ENCODE assay signal across 14 cellular contexts in genomic region chr1:30648408-30649000, GRCh38.
DNase-seq lines count a peak whose midpoint lies in the region; TF ChIP-seq lines count a peak whose summit lies in the region.
"Had no signal": no experiment of that assay in that cellular context is flagged by ENCODE, and none has a peak within 500 bp of the region (broad histone marks: within the 10 kb centered on the region; RNA-seq: fewer than 3 reads in every experiment).

No MANE protein-coding gene starts in this region.

- no peak overlapping the region for H3K4me3 ChIP-seq in SJCRH30
- no peak overlapping the region for H3K4me3 ChIP-seq in endodermal cell (ENCODE audit: low read length)
- no peak overlapping the region for H3K4me3 ChIP-seq in retinal pigment epithelial cell (ENCODE audit: low read length)
- H3K4me3 ChIP-seq: BLaER1 treated with 17β-estradiol and CSF1 and Interleukin-3, amounts not matched to agents 10 nM and 100 nM had no signal

- TF ChIP-seq CTCF in endodermal cell (conservative IDR thresholded peaks at IDR 0.05), result no peak
- TF ChIP-seq CTCF in retinal pigment epithelial cell (conservative IDR thresholded peaks at IDR 0.05; ENCODE audit: low read depth, low read length), result no peak

- no peak overlapping the region for H3K9ac ChIP-seq in endodermal cell (ENCODE audit: extremely low read depth, low read length, poor library complexity, severe bottlenecking)
- H3K9ac ChIP-seq: BLaER1 treated with 17β-estradiol and CSF1 and Interleukin-3, amounts not matched to agents 10 nM and 100 nM had no signal

- no peaks in the 10 kb centered on the region for H3K27me3 Mint-ChIP-seq in endodermal cell (ENCODE audit: insufficient read depth)

- no peaks in the 10 kb centered on the region for H3K36me3 Mint-ChIP-seq in endodermal cell (ENCODE audit: low read depth)

- 90 to 95% methylated on average over 7 to 9 of the region's 9 CpGs for WGBS in endodermal cell (ENCODE audit: insufficient coverage in 1 of 2, insufficient read length in 1 of 2), 2 experiments

- H3K27me3 ChIP-seq in SJCRH30 (peaks cover 15% of the 10 kb centered on the region; the same call in 1 of the 2 replicates), endodermal cell (ENCODE audit: control insufficient read depth, insufficient read depth, low read length, poor library complexity, severe bottlenecking) (no peaks in the 10 kb centered on the region)

- DNase-seq in M059J (ENCODE audit: low read depth), result peak; percentile 15
- DNase-seq in SJCRH30, result peak; percentile 38 to 59
- peak; percentile 27 for DNase-seq in endodermal cell
- peak; percentile 4 for DNase-seq in retinal pigment epithelial cell (ENCODE audit: low read depth)
- DNase-seq in LoVo (ENCODE audit: low spot score), result no peak
- no peak for DNase-seq in NCI-H2227 (lab: John Stamatoyannopoulos, UW; ENCODE audit: unreplicated experiment)
- no peak for DNase-seq in activated CD4-positive, alpha-beta T cell treated with anti-CD3 and anti-CD28 coated beads, Interleukin-2, amount 50 U/mL, for 1 hour
- DNase-seq: DMS79, GOT3, NCI-H1105 treated with DMSO at 0.1 percent for 48 hours, NCI-H187, NCI-H524, PC-3 had no signal

- H3K9me3 ChIP-seq in SJCRH30 (replicated peaks) (no peaks in the 10 kb centered on the region), endodermal cell (ENCODE audit: control insufficient read depth, low read length) (peaks cover 10% of the 10 kb centered on the region)
- H3K9me3 ChIP-seq: BLaER1 treated with 17β-estradiol and CSF1 and Interleukin-3, amounts not matched to agents 10 nM and 100 nM had no signal

- H3K4me1 ChIP-seq in SJCRH30, result no peaks in the 10 kb centered on the region
- peaks cover 7% of the 10 kb centered on the region for H3K4me1 ChIP-seq in endodermal cell (ENCODE audit: control insufficient read depth, insufficient read depth, low read length)

- H3K4me3 Mint-ChIP-seq in endodermal cell, result no peak overlapping the region

- peaks cover 19% of the 10 kb centered on the region for H3K4me1 Mint-ChIP-seq in endodermal cell

- H3K36me3 ChIP-seq in SJCRH30, result no peaks in the 10 kb centered on the region
- H3K36me3 ChIP-seq in endodermal cell (ENCODE audit: control insufficient read depth, insufficient read depth, low read length), result no peaks in the 10 kb centered on the region
- H3K36me3 ChIP-seq: BLaER1 treated with 17β-estradiol and CSF1 and Interleukin-3, amounts not matched to agents 10 nM and 100 nM had no signal

- peaks cover 10% of the 10 kb centered on the region for H3K9me3 Mint-ChIP-seq in endodermal cell

- H3K27ac Mint-ChIP-seq in endodermal cell, result no peak overlapping the region

- H3K27ac ChIP-seq in SJCRH30 (no peak overlapping the region), endodermal cell (ENCODE audit: low read depth, low read length) (no peak overlapping the region)
- H3K27ac ChIP-seq: BLaER1 treated with 17β-estradiol and CSF1 and Interleukin-3, amounts not matched to agents 10 nM and 100 nM had no signal

Comparison
In these comparisons a context has a peak if more than half of its experiments do, and no peak if none do; other contexts are left out.
1. DNase-seq: peak in M059J (single experiment), SJCRH30 (2 of 2), endodermal cell (single experiment) and retinal pigment epithelial cell (single experiment); none in LoVo (single experiment), NCI-H2227 (single experiment) and activated CD4-positive, alpha-beta T cell treated with anti-CD3 and anti-CD28 coated beads, Interleukin-2, amount 50 U/mL, for 1 hour (single experiment).